In the genomic region with DNA sequence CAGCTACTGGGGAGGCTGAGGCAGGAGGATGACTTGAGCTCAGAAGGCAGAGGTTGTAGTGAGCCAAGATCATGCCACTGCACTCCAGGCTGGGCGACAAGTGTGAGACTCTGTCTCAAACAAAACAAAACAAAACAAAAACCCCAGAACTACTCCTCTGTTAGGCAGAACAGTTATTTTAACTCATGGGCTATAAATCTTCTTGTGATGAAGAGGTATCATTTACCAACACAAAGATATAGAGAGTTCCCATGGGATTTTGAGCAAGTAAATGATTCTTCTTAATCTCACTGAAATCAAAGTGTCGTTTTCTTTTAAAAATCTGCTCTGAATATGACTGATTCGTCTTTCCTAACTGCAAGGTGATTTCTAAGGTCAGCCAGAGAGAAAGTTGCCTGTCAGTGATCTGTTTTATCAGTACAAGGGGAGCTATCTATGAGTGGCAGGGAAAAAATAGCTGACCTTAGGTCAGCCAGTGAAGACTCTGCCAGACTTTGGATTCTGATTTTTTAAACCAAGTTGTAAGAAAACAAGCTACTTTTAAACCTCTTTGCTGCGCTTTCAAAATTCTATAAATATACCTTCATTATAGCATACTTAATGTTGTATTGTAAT, we compare ENCODE assay signal across 15 cellular contexts. TPM values are rescaled to one million over a fixed set of nuclear protein-coding genes. Genes with fewer than 3 reads are reported as not detected.
"Had no signal": no experiment of that assay in that cellular context is flagged by ENCODE, and none has a peak within 500 bp of the region (broad histone marks: within the 10 kb centered on the region; RNA-seq: fewer than 3 reads in every experiment).

No MANE protein-coding gene starts in this region.

- ATAC-seq: natural killer cell treated with Interleukin-12 subunit alpha and Interleukin-12 subunit beta and Interleukin-15 and Interleukin-18, amount 100 ng/mL, for 72 hours; stimulated activated effector memory CD8-positive, alpha-beta T cell treated with anti-CD3 and anti-CD28 coated beads, Interleukin-12 subunit alpha, Interleukin-12 subunit beta, amount 100 ng/mL, for 72 hours had no signal

- FAIRE-seq: bronchial epithelial cell, kidney had no signal

- H3K36me3 ChIP-seq: ascending aorta, ovary, WERI-Rb-1 had no signal

- H3K4me3 ChIP-seq: ascending aorta, ovary had no signal

- H3K27ac Mint-ChIP-seq: activated naive CD4-positive, alpha-beta T cell treated with anti-CD3 and anti-CD28 coated beads for 36 hours; activated T-helper 2 cell treated with anti-CD3 and anti-CD28 coated beads, Interferon-gamma antibody, Interleukin-2, Interleukin-4, amounts not matched to agents 10 μg/mL and 5 μg/mL and 100 μg/mL, durations not matched to agents 14 hours and 24 hours and 36 hours; natural killer cell treated with Interleukin-12 subunit alpha and Interleukin-12 subunit beta and Interleukin-15 and Interleukin-18, amount 100 ng/mL, for 72 hours; stimulated activated effector memory CD8-positive, alpha-beta T cell treated with anti-CD3 and anti-CD28 coated beads, Interleukin-12 subunit alpha, Interleukin-12 subunit beta, amount 100 ng/mL, for 72 hours; T-helper 1 cell treated with Interleukin-12 subunit alpha and Interleukin-12 subunit beta and Interleukin-4 antibody, amounts not matched to agents 30 μg/mL and 1 μg/mL, for 36 hours had no signal

- H3K27me3 ChIP-seq: ovary had no signal

- H3K27ac ChIP-seq: ascending aorta, ovary, WERI-Rb-1 had no signal

- H3K9me3 Mint-ChIP-seq: activated naive CD4-positive, alpha-beta T cell treated with anti-CD3 and anti-CD28 coated beads for 36 hours; activated T-helper 2 cell treated with anti-CD3 and anti-CD28 coated beads, Interferon-gamma antibody, Interleukin-2, Interleukin-4, amounts not matched to agents 10 μg/mL and 5 μg/mL and 100 μg/mL, durations not matched to agents 14 hours and 24 hours and 36 hours; natural killer cell treated with Interleukin-12 subunit alpha and Interleukin-12 subunit beta and Interleukin-15 and Interleukin-18, amount 100 ng/mL, for 72 hours; stimulated activated effector memory CD8-positive, alpha-beta T cell treated with anti-CD3 and anti-CD28 coated beads, Interleukin-12 subunit alpha, Interleukin-12 subunit beta, amount 100 ng/mL, for 72 hours; T-helper 1 cell treated with Interleukin-12 subunit alpha and Interleukin-12 subunit beta and Interleukin-4 antibody, amounts not matched to agents 30 μg/mL and 1 μg/mL, for 36 hours had no signal

- H3K4me3 Mint-ChIP-seq: activated naive CD4-positive, alpha-beta T cell treated with anti-CD3 and anti-CD28 coated beads for 36 hours; natural killer cell treated with Interleukin-12 subunit alpha and Interleukin-12 subunit beta and Interleukin-15 and Interleukin-18, amount 100 ng/mL, for 72 hours; stimulated activated effector memory CD8-positive, alpha-beta T cell treated with anti-CD3 and anti-CD28 coated beads, Interleukin-12 subunit alpha, Interleukin-12 subunit beta, amount 100 ng/mL, for 72 hours; T-helper 1 cell treated with Interleukin-12 subunit alpha and Interleukin-12 subunit beta and Interleukin-4 antibody, amounts not matched to agents 30 μg/mL and 1 μg/mL, for 36 hours had no signal

- H3K4me1 Mint-ChIP-seq: stimulated activated effector memory CD8-positive, alpha-beta T cell treated with anti-CD3 and anti-CD28 coated beads, Interleukin-12 subunit alpha, Interleukin-12 subunit beta, amount 100 ng/mL, for 72 hours had no signal

- DNase-seq: activated CD4-positive, alpha-beta T cell treated with anti-CD3 and anti-CD28 coated beads, Interleukin-2, amount 50 U/mL, for 48 hours; activated naive CD4-positive, alpha-beta T cell treated with anti-CD3 and anti-CD28 coated beads for 36 hours; activated T-cell treated with anti-CD3 and anti-CD28 coated beads, Interleukin-2, amount 50 U/mL, for 1 hour; erythroblast; hippocampal formation; kidney; mesendoderm; ovary had no signal

- H3K9me3 ChIP-seq: ascending aorta, ovary had no signal

- H3K36me3 Mint-ChIP-seq: natural killer cell treated with Interleukin-12 subunit alpha and Interleukin-12 subunit beta and Interleukin-15 and Interleukin-18, amount 100 ng/mL, for 72 hours; stimulated activated effector memory CD8-positive, alpha-beta T cell treated with anti-CD3 and anti-CD28 coated beads, Interleukin-12 subunit alpha, Interleukin-12 subunit beta, amount 100 ng/mL, for 72 hours had no signal

RNA-seq across cellular contexts. Expression of a gene that starts 3.8 kb away (rescaled TPM):
- total RNA-seq: natural killer cell treated with Interleukin-12 subunit alpha and Interleukin-12 subunit beta and Interleukin-15 and Interleukin-18, amount 100 ng/mL, for 72 hours had no signal
